In the genomic region with DNA sequence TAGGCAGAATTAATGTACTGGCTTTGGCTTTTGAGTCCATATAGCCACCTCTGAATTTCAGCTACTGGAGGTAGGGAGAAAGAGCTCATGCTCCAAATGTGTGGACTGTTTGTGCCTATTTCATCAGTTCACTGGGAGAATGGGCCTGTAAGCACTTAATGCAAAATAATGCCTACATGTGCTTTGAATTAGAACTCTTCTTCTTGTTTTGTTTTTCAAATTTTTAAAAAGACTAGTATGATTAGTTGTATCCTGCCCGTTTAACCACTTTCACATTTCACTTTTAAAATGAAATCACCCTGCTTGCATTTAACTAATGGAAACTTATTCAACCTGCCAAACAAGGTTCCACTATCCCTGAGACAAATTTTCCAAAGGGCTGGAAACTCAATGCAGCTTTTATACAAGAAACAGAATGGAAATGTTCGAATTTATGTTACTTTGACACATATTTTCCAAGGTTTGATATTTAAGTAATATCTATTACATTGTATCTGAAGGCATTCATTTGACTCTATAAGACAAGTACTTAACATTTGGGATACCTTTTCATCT, we compare ENCODE assay signal across 30 cellular contexts.
DNase-seq lines count a peak whose midpoint lies in the region; ATAC-seq and TF ChIP-seq lines count a peak whose summit lies in the region.
"Had no signal": no experiment of that assay in that cellular context is flagged by ENCODE, and none has a peak within 500 bp of the region (broad histone marks: within the 10 kb centered on the region; RNA-seq: fewer than 3 reads in every experiment).

No MANE protein-coding gene starts in this region.

- peak; percentile 37 for ATAC-seq in activated CD8-positive, alpha-beta T cell treated with anti-CD3 and anti-CD28 coated beads for 36 hours
- no peak for ATAC-seq in activated CD8-positive, alpha-beta T cell treated with anti-CD3 and anti-CD28 coated beads, Interleukin-2, amount 10 ng/mL, durations not matched to agents 7 days and 5 days
- ATAC-seq in left ventricle myocardium superior, result no peak
- no peak for ATAC-seq in HG03469 (IDR thresholded peaks at IDR 0.05; ENCODE audit: unreplicated experiment)
- ATAC-seq in HG03432 (IDR thresholded peaks at IDR 0.05; ENCODE audit: unreplicated experiment), result no peak
- ATAC-seq: HCT116, left lobe of liver, pancreas had no signal

- no peak overlapping the region for H3K4me2 ChIP-seq in trophoblast cell (ENCODE audit: low read length)
- H3K4me2 ChIP-seq: smooth muscle cell had no signal

- H3K14ac ChIP-seq in trophoblast cell (ENCODE audit: low read length), result no peak overlapping the region

- TF ChIP-seq CTCF in activated CD8-positive, alpha-beta T cell treated with anti-CD3 and anti-CD28 coated beads for 36 hours (IDR thresholded peaks at IDR 0.05), result no peak
- TF ChIP-seq CTCF in ascending aorta (IDR thresholded peaks at IDR 0.05) (no peak), uterus (IDR thresholded peaks at IDR 0.05) (no peak)

- H3K36me3 ChIP-seq in ascending aorta (no peaks in the 10 kb centered on the region), trophoblast cell (ENCODE audit: control insufficient read depth in 1 of 2, insufficient read depth in 2 of 2, low read length in 2 of 2) (no peaks in the 10 kb centered on the region), uterus (no peaks in the 10 kb centered on the region)
- H3K36me3 ChIP-seq: brain microvascular endothelial cell, esophagus squamous epithelium, pancreas, right atrium auricular region, thyroid gland had no signal

- H3K9ac ChIP-seq in trophoblast cell (ENCODE audit: low read length), result no peak overlapping the region

- H3K4me1 Mint-ChIP-seq in activated CD8-positive, alpha-beta T cell treated with anti-CD3 and anti-CD28 coated beads for 36 hours (ENCODE audit: low read depth), result peaks cover 23% of the 10 kb centered on the region
- H3K4me1 Mint-ChIP-seq in activated CD8-positive, alpha-beta T cell treated with anti-CD3 and anti-CD28 coated beads, Interleukin-2, amount 10 ng/mL, durations not matched to agents 7 days and 5 days (ENCODE audit: low read depth), result peaks cover 10% of the 10 kb centered on the region

- H3K79me1 ChIP-seq in trophoblast cell (ENCODE audit: low read length), result peaks cover 28% of the 10 kb centered on the region

- H3K4me3 ChIP-seq in ascending aorta (no peak overlapping the region), trophoblast cell (ENCODE audit: low read depth, low read length) (no peak overlapping the region), uterus (no peak overlapping the region)
- H3K4me3 ChIP-seq: dorsolateral prefrontal cortex, esophagus squamous epithelium, pancreas, right atrium auricular region, smooth muscle cell, thyroid gland had no signal

- no peak overlapping the region for H3K4me3 Mint-ChIP-seq in activated CD8-positive, alpha-beta T cell treated with anti-CD3 and anti-CD28 coated beads for 36 hours
- no peak overlapping the region for H3K4me3 Mint-ChIP-seq in activated CD8-positive, alpha-beta T cell treated with anti-CD3 and anti-CD28 coated beads, Interleukin-2, amount 10 ng/mL, durations not matched to agents 7 days and 5 days
- H3K4me3 Mint-ChIP-seq: CD14-positive monocyte had no signal

- H4K91ac ChIP-seq in trophoblast cell (ENCODE audit: low read depth, low read length), result no peak overlapping the region

- H3K23ac ChIP-seq in trophoblast cell (ENCODE audit: low read length), result no peak overlapping the region

- H3K27ac Mint-ChIP-seq in activated CD8-positive, alpha-beta T cell treated with anti-CD3 and anti-CD28 coated beads for 36 hours, result peak overlapping the region; percentile 67
- H3K27ac Mint-ChIP-seq in activated CD8-positive, alpha-beta T cell treated with anti-CD3 and anti-CD28 coated beads, Interleukin-2, amount 10 ng/mL, durations not matched to agents 7 days and 5 days, result no peak overlapping the region
- H3K27ac Mint-ChIP-seq: CD14-positive monocyte had no signal

- H3K9me3 ChIP-seq in ascending aorta (no peaks in the 10 kb centered on the region), trophoblast cell (ENCODE audit: insufficient read depth, low read depth, low read length) (no peaks in the 10 kb centered on the region), uterus (no peaks in the 10 kb centered on the region)
- H3K9me3 ChIP-seq: esophagus squamous epithelium, pancreas, right atrium auricular region, thyroid gland had no signal

- POLR2A ChIA-PET in activated CD8-positive, alpha-beta T cell treated with anti-CD3 and anti-CD28 coated beads for 36 hours (lab: Charles Lee), result no interaction called here
- POLR2A ChIA-PET in activated CD8-positive, alpha-beta T cell treated with anti-CD3 and anti-CD28 coated beads, Interleukin-2, amount 10 ng/mL, durations not matched to agents 7 days and 5 days (lab: Charles Lee), result interaction anchor here (0.6 kb wide), 1 partner anchor 43 kb away, joined by 3 read pairs; no protein-coding TSS in a partner anchor

- peak overlapping the region; percentile 56 for H3K18ac ChIP-seq in trophoblast cell (ENCODE audit: low read length)

- TF ChIP-seq POLR2A in uterus (IDR thresholded peaks at IDR 0.05), result no peak

- no peak overlapping the region for H2BK120ac ChIP-seq in trophoblast cell (ENCODE audit: insufficient read depth, low read length, poor library complexity)

- H4K12ac ChIP-seq in trophoblast cell (ENCODE audit: low read depth, low read length), result no peak overlapping the region

- H2AFZ ChIP-seq in trophoblast cell (ENCODE audit: insufficient read depth, low read length, poor library complexity), result no peak overlapping the region

- H2BK12ac ChIP-seq in trophoblast cell (ENCODE audit: low read length), result no peak overlapping the region

- no peak overlapping the region for H4K8ac ChIP-seq in trophoblast cell (ENCODE audit: low read depth, low read length)

- no CpG with 5 or more reads among the region's 2 CpGs for WGBS in trophoblast cell (ENCODE audit: extremely low coverage, insufficient coverage, insufficient read length)

- no peak overlapping the region for H2AK5ac ChIP-seq in trophoblast cell (ENCODE audit: low read length)

- intact Hi-C loops in activated CD8-positive, alpha-beta T cell treated with anti-CD3 and anti-CD28 coated beads for 36 hours (cut with micrococcal nuclease), result no loop called here
- intact Hi-C loops in ascending aorta (cut with DNase I), result no loop called here
- intact Hi-C loops in uterus (cut with DNase I; ENCODE audit: low total_unique reads), result no loop called here
- intact Hi-C loops in left ventricle myocardium superior (cut with micrococcal nuclease), result loop anchor here (5.0 kb wide), 1 partner anchor 36 kb away; no protein-coding TSS in a partner anchor

- H3K9me3 Mint-ChIP-seq in activated CD8-positive, alpha-beta T cell treated with anti-CD3 and anti-CD28 coated beads for 36 hours, result no peaks in the 10 kb centered on the region
- no peaks in the 10 kb centered on the region for H3K9me3 Mint-ChIP-seq in activated CD8-positive, alpha-beta T cell treated with anti-CD3 and anti-CD28 coated beads, Interleukin-2, amount 10 ng/mL, durations not matched to agents 7 days and 5 days (ENCODE audit: insufficient read depth)
- H3K9me3 Mint-ChIP-seq: CD14-positive monocyte had no signal

- H2BK5ac ChIP-seq in trophoblast cell (ENCODE audit: low read depth, low read length, poor library complexity), result peak overlapping the region; percentile 27

- no peaks in the 10 kb centered on the region for H3K27me3 ChIP-seq in ascending aorta
- no peaks in the 10 kb centered on the region for H3K27me3 ChIP-seq in trophoblast cell (ENCODE audit: insufficient read depth, low read length)
- no peaks in the 10 kb centered on the region for H3K27me3 ChIP-seq in uterus
- H3K27me3 ChIP-seq: brain microvascular endothelial cell, dorsolateral prefrontal cortex, esophagus squamous epithelium, pancreas, right atrium auricular region, thyroid gland had no signal

- CTCF ChIA-PET in activated CD8-positive, alpha-beta T cell treated with anti-CD3 and anti-CD28 coated beads for 36 hours (lab: Charles Lee), result interaction anchor here (1.6 to 2.4 kb wide), 2 partner anchors 20 to 44 kb away, joined by 5 to 6 read pairs; no protein-coding TSS in a partner anchor
- CTCF ChIA-PET in activated CD8-positive, alpha-beta T cell treated with anti-CD3 and anti-CD28 coated beads, Interleukin-2, amount 10 ng/mL, durations not matched to agents 7 days and 5 days (lab: Charles Lee), result no interaction called here

- DNase-seq in activated CD8-positive, alpha-beta T cell treated with anti-CD3 and anti-CD28 coated beads for 36 hours, result no peak
- DNase-seq in activated CD8-positive, alpha-beta T cell treated with anti-CD3 and anti-CD28 coated beads, Interleukin-2, amount 10 ng/mL, durations not matched to agents 7 days and 5 days, result no peak
- DNase-seq in ascending aorta (ENCODE audit: low spot score in 2 of 2) (no peak), trophoblast cell (no peak), uterus (no peak), left ventricle myocardium superior (no peak)
- DNase-seq: 8988T; activated CD4-positive, alpha-beta T cell treated with anti-CD3 and anti-CD28 coated beads for 48 hours; activated gamma-delta T cell treated with Interleukin-2 at 50 U/mL for 16 hours; amniotic stem cell; brain microvascular endothelial cell; Calu3; DMS79 treated with DMSO at 0.1 percent for 48 hours; dorsolateral prefrontal cortex; esophagus squamous epithelium; mesendoderm; NCI-H187; NCI-H446 treated with DMSO at 0.1 percent for 48 hours; NCI-H82; pancreas; SHP77 treated with DMSO at 0.1 percent for 48 hours; stimulated activated naive CD4-positive, alpha-beta T cell treated with Interleukin-2 at 50 U/mL for 16 hours; thyroid gland had no signal

- peak overlapping the region; percentile 19 for H3K4ac ChIP-seq in trophoblast cell (ENCODE audit: low read depth, low read length)

- H3K79me2 ChIP-seq in trophoblast cell (ENCODE audit: control insufficient read depth, insufficient read depth, low read length, poor library complexity), result peaks cover 4% of the 10 kb centered on the region

- H3K4me1 ChIP-seq in ascending aorta, result peaks cover 3 to 47% of the 10 kb centered on the region in 2 donors
- H3K4me1 ChIP-seq in trophoblast cell (ENCODE audit: control insufficient read depth in 1 of 2, insufficient read depth in 2 of 2, low read length in 2 of 2), result peaks cover 23 to 26% of the 10 kb centered on the region in 2 experiments
- peaks cover 3 to 5% of the 10 kb centered on the region in 2 donors for H3K4me1 ChIP-seq in uterus

- peak overlapping the region; percentile 46 to 48 for H3K27ac ChIP-seq in ascending aorta
- no peak overlapping the region for H3K27ac ChIP-seq in trophoblast cell (ENCODE audit: low read depth, low read length)
- H3K27ac ChIP-seq in uterus, result peak overlapping the region; percentile 3 to 31
- H3K27ac ChIP-seq: brain microvascular endothelial cell, dorsolateral prefrontal cortex, esophagus squamous epithelium, pancreas had no signal

- no peaks in the 10 kb centered on the region for H3K36me3 Mint-ChIP-seq in activated CD8-positive, alpha-beta T cell treated with anti-CD3 and anti-CD28 coated beads for 36 hours (ENCODE audit: low read depth)
- H3K36me3 Mint-ChIP-seq in activated CD8-positive, alpha-beta T cell treated with anti-CD3 and anti-CD28 coated beads, Interleukin-2, amount 10 ng/mL, durations not matched to agents 7 days and 5 days (ENCODE audit: low read depth), result no peaks in the 10 kb centered on the region
- H3K36me3 Mint-ChIP-seq: CD14-positive monocyte had no signal

- H3K27me3 Mint-ChIP-seq in activated CD8-positive, alpha-beta T cell treated with anti-CD3 and anti-CD28 coated beads for 36 hours, result peaks cover 11% of the 10 kb centered on the region
- H3K27me3 Mint-ChIP-seq in activated CD8-positive, alpha-beta T cell treated with anti-CD3 and anti-CD28 coated beads, Interleukin-2, amount 10 ng/mL, durations not matched to agents 7 days and 5 days (ENCODE audit: low read depth), result peaks cover 12% of the 10 kb centered on the region
